Comparison of ENCODE assay signal across 14 cellular contexts in the genomic region with DNA sequence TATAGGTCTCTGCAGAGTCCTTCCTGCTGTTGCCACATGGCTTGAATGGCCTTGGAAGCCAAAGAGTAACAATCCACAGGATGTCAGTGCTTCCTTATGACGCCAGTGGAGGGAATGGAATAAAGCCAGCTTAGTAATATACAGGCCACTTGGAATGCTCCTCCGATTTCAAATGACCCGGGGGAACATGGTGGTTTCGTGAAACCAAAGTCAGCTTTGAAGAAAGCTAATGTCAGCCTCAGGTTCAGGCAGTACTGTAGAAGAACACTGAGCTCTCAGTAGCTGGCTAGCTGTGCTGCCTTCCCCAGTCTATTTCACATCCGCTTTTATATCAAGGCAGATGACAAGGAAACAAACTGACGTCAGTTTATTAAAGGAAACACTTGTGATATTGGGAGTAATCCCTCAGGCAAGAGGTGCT.
DNase-seq lines count a peak whose midpoint lies in the region; ATAC-seq and TF ChIP-seq lines count a peak whose summit lies in the region.
"Had no signal": no experiment of that assay in that cellular context is flagged by ENCODE, and none has a peak within 500 bp of the region (broad histone marks: within the 10 kb centered on the region; RNA-seq: fewer than 3 reads in every experiment).

No MANE protein-coding gene starts in this region.

- H3K36me3 Mint-ChIP-seq in effector memory CD8-positive, alpha-beta T cell (ENCODE audit: insufficient read depth): peaks cover 12% of the 10 kb centered on the region

- intact Hi-C loops in colonic mucosa (cut with DNase I): no loop called here

- no peaks in the 10 kb centered on the region for H3K27me3 Mint-ChIP-seq in effector memory CD8-positive, alpha-beta T cell

- no peak overlapping the region for H3K4me3 Mint-ChIP-seq in effector memory CD8-positive, alpha-beta T cell

- H3K27ac ChIP-seq in lung (ENCODE audit: low read depth in 1 of 2, low read length in 1 of 2): peak overlapping the region; percentile 47 to 74
- no peak overlapping the region for H3K27ac ChIP-seq in colonic mucosa
- H3K27ac ChIP-seq: A549 had no signal

- H3K27ac Mint-ChIP-seq in effector memory CD8-positive, alpha-beta T cell: peak overlapping the region in 1 of 2 donors; percentile 71
- H3K27ac Mint-ChIP-seq: activated naive CD4-positive, alpha-beta T cell treated with anti-CD3 and anti-CD28 coated beads, Interleukin-2, amount 50 U/mL, for 72 hours had no signal

- H3K9me3 ChIP-seq in lung (ENCODE audit: control insufficient read depth in 2 of 2, insufficient read depth in 1 of 2, low read length in 1 of 2) (no peaks in the 10 kb centered on the region), colonic mucosa (no peaks in the 10 kb centered on the region)
- H3K9me3 ChIP-seq: A549 had no signal

- H3K27me3 ChIP-seq in lung (ENCODE audit: control insufficient read depth, insufficient read depth) (no peaks in the 10 kb centered on the region), colonic mucosa (no peaks in the 10 kb centered on the region)

- no peaks in the 10 kb centered on the region for H3K9me3 Mint-ChIP-seq in effector memory CD8-positive, alpha-beta T cell
- H3K9me3 Mint-ChIP-seq: activated naive CD4-positive, alpha-beta T cell treated with anti-CD3 and anti-CD28 coated beads, Interleukin-2, amount 50 U/mL, for 72 hours had no signal

- H3K4me3 ChIP-seq in AG09309 (ENCODE audit: control insufficient read depth, low read depth, low read length) (no peak overlapping the region), lung (no peak overlapping the region), colonic mucosa (no peak overlapping the region)
- H3K4me3 ChIP-seq: A549 had no signal

- ATAC-seq in lung (ENCODE audit: insufficient read depth, low FRiP score): peak; percentile 27
- no peak for ATAC-seq in HG03135 (IDR thresholded peaks at IDR 0.05; ENCODE audit: unreplicated experiment)
- no peak for ATAC-seq in effector memory CD8-positive, alpha-beta T cell (replicated peaks)
- ATAC-seq: A549; activated naive CD4-positive, alpha-beta T cell treated with anti-CD3 and anti-CD28 coated beads, Interleukin-2, amount 50 U/mL, for 72 hours had no signal

- 48 to 55% methylated on average over 6 of the region's 6 CpGs for WGBS in lung, 2 donors

- H3K4me1 ChIP-seq in lung (ENCODE audit: control insufficient read depth in 2 of 2, insufficient read depth in 2 of 2, low read length in 2 of 2) (peaks cover 12 to 27% of the 10 kb centered on the region in 2 donors), colonic mucosa (no peaks in the 10 kb centered on the region)
- H3K4me1 ChIP-seq: A549 had no signal

- peaks cover 3 to 19% of the 10 kb centered on the region in 2 donors for H3K4me1 Mint-ChIP-seq in effector memory CD8-positive, alpha-beta T cell (ENCODE audit: low read depth in 2 of 2)

- DNase-seq in AG09309 (ENCODE audit: low read depth) (peak; percentile 55), NCI-H2029 treated with DMSO at 0.1 percent for 48 hours (lab: John Stamatoyannopoulos, UW) (peak; percentile 56), epidermal melanocyte (ENCODE audit: insufficient read length, low spot score) (peak; percentile 54), lung (ENCODE audit: low spot score) (no peak), colonic mucosa (no peak)
- no peak for DNase-seq in stimulated activated CD4-positive, alpha-beta T cell treated with anti-CD3 and anti-CD28 coated beads, Interleukin-15, amount 100 ng/mL, for 24 hours
- no peak for DNase-seq in effector memory CD8-positive, alpha-beta T cell
- DNase-seq: activated CD4-positive, alpha-beta T cell treated with anti-CD3 and anti-CD28 coated beads for 4 hours; erythroblast; NCI-H2081 treated with DMSO at 0.1 percent for 48 hours; stimulated activated CD4-positive, alpha-beta T cell treated with anti-CD3 and anti-CD28 coated beads, Interleukin-4, amount 100 ng/mL, for 1 hour had no signal

- H3K36me3 ChIP-seq in lung (ENCODE audit: control insufficient read depth in 2 of 2, insufficient read depth in 2 of 2, low read length in 2 of 2) (peaks cover 5 to 6% of the 10 kb centered on the region in 2 donors), colonic mucosa (no peaks in the 10 kb centered on the region)

- H3K9ac ChIP-seq in colonic mucosa (ENCODE audit: low read depth in 2 of 2, low read length in 2 of 2): no peak overlapping the region

- TF ChIP-seq CTCF in AG09309 (IDR thresholded peaks at IDR 0.05; ENCODE audit: control insufficient read depth, insufficient read depth, low read depth, low read length, missing control alignments) (no peak), lung (IDR thresholded peaks at IDR 0.05; ENCODE audit: control extremely low read depth, extremely low read depth) (no peak), colonic mucosa (IDR thresholded peaks at IDR 0.05) (no peak)

Comparison
In these comparisons a context has a peak if more than half of its experiments do, and no peak if none do; other contexts are left out.
1. DNase-seq: peak in AG09309 (single experiment), NCI-H2029 treated with DMSO at 0.1 percent for 48 hours (single experiment) and epidermal melanocyte (single experiment); none in lung (single experiment), stimulated activated CD4-positive, alpha-beta T cell treated with anti-CD3 and anti-CD28 coated beads, Interleukin-15, amount 100 ng/mL, for 24 hours (single experiment), colonic mucosa (single experiment) and effector memory CD8-positive, alpha-beta T cell (0 of 3).